1 cellular context compared by ENCODE assay signal in genomic region chr19:50723735-50724521, GRCh38.
TF ChIP-seq lines count a peak whose summit lies in the region.

No MANE protein-coding gene starts in this region.

TF ChIP-seq in K562, 482 proteins besides CTCF, POLR2A, EP300 and RAD21 (continued from another document and continues in another):
- TF ChIP-seq RHOXF2B (CRISPR knock-in tag; conservative IDR thresholded peaks at IDR 0.05) (no peak), NR4A1 (CRISPR knock-in tag; IDR thresholded peaks at IDR 0.05) (0 out of 2 replicates have a peak, but pooled peaks have one; percentile 44), NR4A1 (tag; IDR thresholded peaks at IDR 0.05) (no peak), BRCA1 (IDR thresholded peaks at IDR 0.05) (no peak), BRCA1 (CRISPR knock-in tag; IDR thresholded peaks at IDR 0.05) (no peak), GATAD2B (IDR thresholded peaks at IDR 0.05; ENCODE audit: borderline replicate concordance) (no peak), SRSF9 (IDR thresholded peaks at IDR 0.05; ENCODE audit: borderline replicate concordance, low read depth, low read length) (no peak), JUN (IDR thresholded peaks at IDR 0.05; ENCODE audit: borderline replicate concordance, low read depth, low read length) (no peak), JUN (CRISPR knock-in tag; IDR thresholded peaks at IDR 0.05; ENCODE audit: borderline replicate concordance) (0 out of 2 replicates have a peak, but pooled peaks have one; percentile 16), L3MBTL2 (IDR thresholded peaks at IDR 0.05) (peak; percentile 82), ZNF175 (CRISPR knock-in tag; IDR thresholded peaks at IDR 0.05; ENCODE audit: low read depth) (no peak), ZNF263 (CRISPR knock-in tag; IDR thresholded peaks at IDR 0.05; ENCODE audit: borderline replicate concordance) (peak; percentile 76), ZNF140 (CRISPR knock-in tag; IDR thresholded peaks at IDR 0.05) (no peak), THRAP3 (IDR thresholded peaks at IDR 0.05; ENCODE audit: borderline replicate concordance) (no peak), POU5F1 (IDR thresholded peaks at IDR 0.05; ENCODE audit: borderline replicate concordance, low read depth, low read length, partially characterized antibody) (no peak), MGA (IDR thresholded peaks at IDR 0.05) (peak; percentile 85), ELF1 (tag; IDR thresholded peaks at IDR 0.05) (no peak), ATF4 (CRISPR knock-in tag; IDR thresholded peaks at IDR 0.05) (no peak), ZNF586 (CRISPR knock-in tag; conservative IDR thresholded peaks at IDR 0.05) (no peak), NFIX (CRISPR knock-in tag; IDR thresholded peaks at IDR 0.05; ENCODE audit: low read depth) (no peak), PCBP1 (IDR thresholded peaks at IDR 0.05; ENCODE audit: low read depth, low read length, poor library complexity, severe bottlenecking) (no peak), SMARCA5 (IDR thresholded peaks at IDR 0.05) (no peak), EGR1 (conservative IDR thresholded peaks at IDR 0.05) (no peak), COPS2 (conservative IDR thresholded peaks at IDR 0.05) (no peak), ZNF740 (CRISPR knock-in tag; IDR thresholded peaks at IDR 0.05) (peak; percentile 98), ZNF740 (tag; IDR thresholded peaks at IDR 0.05) (peak in 1 of 2 experiments; percentile 88; a peak in 2 of 4 replicates), ELK3 (CRISPR knock-in tag; IDR thresholded peaks at IDR 0.05) (no peak), ARHGAP35 (IDR thresholded peaks at IDR 0.05; ENCODE audit: partially characterized antibody) (no peak), SMAD2 (IDR thresholded peaks at IDR 0.05; ENCODE audit: low read depth, low read length) (no peak), ZNF583 (CRISPR knock-in tag; IDR thresholded peaks at IDR 0.05) (0 out of 2 replicates have a peak, but pooled peaks have one; percentile 19), MAFG (tag; conservative IDR thresholded peaks at IDR 0.05) (no peak), CTBP1 (IDR thresholded peaks at IDR 0.05; ENCODE audit: borderline replicate concordance) (0 out of 2 replicates have a peak, but pooled peaks have one; percentile 80), RNF2 (IDR thresholded peaks at IDR 0.05) (0 out of 2 replicates have a peak, but pooled peaks have one; percentile 62), IRF9 (tag; IDR thresholded peaks at IDR 0.05) (no peak), ZBTB5 (IDR thresholded peaks at IDR 0.05) (no peak), ZFX (CRISPR knock-in tag; IDR thresholded peaks at IDR 0.05) (peak; percentile 76), AFF4 (CRISPR knock-in tag; IDR thresholded peaks at IDR 0.05) (peak; percentile 81; the same call in 1 of the 2 replicates), KLF16 (IDR thresholded peaks at IDR 0.05) (no peak), ZNF76 (CRISPR knock-in tag; IDR thresholded peaks at IDR 0.05; ENCODE audit: borderline replicate concordance) (no peak), PHTF2 (CRISPR knock-in tag; IDR thresholded peaks at IDR 0.05) (no peak), E2F3 (CRISPR knock-in tag; IDR thresholded peaks at IDR 0.05) (peak; percentile 66; the same call in 1 of the 2 replicates), PHF8 (IDR thresholded peaks at IDR 0.05; ENCODE audit: borderline replicate concordance, low read length) (peak; percentile 66; the same call in 1 of the 2 replicates), FUS (optimal IDR thresholded peaks at IDR 0.05; ENCODE audit: low read depth, low read length) (peak; percentile 77), NCOA1 (IDR thresholded peaks at IDR 0.05; ENCODE audit: low read depth) (no peak)
